Comparison of ENCODE assay signal across 8 cellular contexts in genomic region chr14:52961060-52961639, GRCh38. TPM values are rescaled to one million over a fixed set of nuclear protein-coding genes. Genes with fewer than 3 reads are reported as not detected.
DNase-seq lines count a peak whose midpoint lies in the region; ATAC-seq and TF ChIP-seq lines count a peak whose summit lies in the region.

No MANE protein-coding gene starts in this region.

- no peak overlapping the region for H3K9ac ChIP-seq in OCI-LY3 (ENCODE audit: low read length)

- H3K4me1 ChIP-seq in OCI-LY3 (ENCODE audit: low read length) = 0 out of 2 replicates have a peak, but pooled peaks cover 3% of the 10 kb centered on the region
- H3K4me1 ChIP-seq in gastroesophageal sphincter = peaks cover 0 to 17% (median 5%) of the 10 kb centered on the region in 3 donors
- no peaks in the 10 kb centered on the region for H3K4me1 ChIP-seq in prostate gland (replicated peaks)

- TF ChIP-seq EP300 in gastroesophageal sphincter (IDR thresholded peaks at IDR 0.05) = no peak

- H3K79me2 ChIP-seq in OCI-LY3 (ENCODE audit: low read length) = no peaks in the 10 kb centered on the region

- H3K9me3 ChIP-seq in OCI-LY3 (ENCODE audit: insufficient read depth, low read length) = no peaks in the 10 kb centered on the region
- no peaks in the 10 kb centered on the region for H3K9me3 ChIP-seq in gastroesophageal sphincter
- H3K9me3 ChIP-seq in prostate gland = no peaks in the 10 kb centered on the region

- no peaks in the 10 kb centered on the region for H3K36me3 Mint-ChIP-seq in activated T-cell treated with anti-CD3 and anti-CD28 coated beads, Interleukin-2, amount 50 U/mL, for 72 hours (ENCODE audit: insufficient read depth in 2 of 2)

- TF ChIP-seq POLR2A in gastroesophageal sphincter (IDR thresholded peaks at IDR 0.05) (no peak), prostate gland (IDR thresholded peaks at IDR 0.05) (no peak)

- H3K9me3 Mint-ChIP-seq in activated T-cell treated with anti-CD3 and anti-CD28 coated beads, Interleukin-2, amount 50 U/mL, for 72 hours = no peaks in the 10 kb centered on the region

- no peak overlapping the region for H3K27ac Mint-ChIP-seq in activated T-cell treated with anti-CD3 and anti-CD28 coated beads, Interleukin-2, amount 50 U/mL, for 72 hours

- H3K4me2 ChIP-seq in OCI-LY3 (ENCODE audit: low read length) = peak overlapping the region; percentile 35

- intact Hi-C loops in prostate gland (cut with DNase I) = loop anchor here (2.0 kb wide), 1 partner anchor 138 kb away; no protein-coding TSS in a partner anchor

- H3K4me3 Mint-ChIP-seq in activated T-cell treated with anti-CD3 and anti-CD28 coated beads, Interleukin-2, amount 50 U/mL, for 72 hours = peak overlapping the region; percentile 7 to 15

- peak overlapping the region; percentile 83; the same call in 1 of the 2 replicates for H2AFZ ChIP-seq in OCI-LY3 (ENCODE audit: low read depth, low read length)

- no peaks in the 10 kb centered on the region for H3K27me3 Mint-ChIP-seq in activated T-cell treated with anti-CD3 and anti-CD28 coated beads, Interleukin-2, amount 50 U/mL, for 72 hours (ENCODE audit: low read depth)

- peak; percentile 89 to 91 for ATAC-seq in activated T-cell treated with anti-CD3 and anti-CD28 coated beads, Interleukin-2, amount 50 U/mL, for 72 hours (replicated peaks in 1 of 2)
- peak; percentile 81 for ATAC-seq in gastroesophageal sphincter
- ATAC-seq in HG02678 (IDR thresholded peaks at IDR 0.05; ENCODE audit: unreplicated experiment) = no peak
- ATAC-seq in HG02852 (IDR thresholded peaks at IDR 0.05; ENCODE audit: unreplicated experiment) = no peak

- H3K4me1 Mint-ChIP-seq in activated T-cell treated with anti-CD3 and anti-CD28 coated beads, Interleukin-2, amount 50 U/mL, for 72 hours (ENCODE audit: low read depth) = peaks cover 11% of the 10 kb centered on the region

- DNase-seq in GM03348 (ENCODE audit: low spot score) = peak; percentile 77
- DNase-seq in HK-2 (ENCODE audit: unreplicated experiment) = peak; percentile 40
- peak; percentile 47 to 58 for DNase-seq in activated T-cell treated with anti-CD3 and anti-CD28 coated beads, Interleukin-2, amount 50 U/mL, for 72 hours
- DNase-seq in prostate gland (ENCODE audit: low spot score) = peak; percentile 63

- no peak overlapping the region for H3K27ac ChIP-seq in OCI-LY3 (ENCODE audit: low read length)
- H3K27ac ChIP-seq in gastroesophageal sphincter = peak overlapping the region; percentile 55 to 71 (median 61)
- peak overlapping the region; percentile 20 to 62 for H3K27ac ChIP-seq in prostate gland

- H3K27me3 ChIP-seq in OCI-LY3 (ENCODE audit: low read depth, low read length) = peaks cover 4% of the 10 kb centered on the region; the same call in 1 of the 2 replicates
- H3K27me3 ChIP-seq in gastroesophageal sphincter = no peaks in the 10 kb centered on the region
- no peaks in the 10 kb centered on the region for H3K27me3 ChIP-seq in prostate gland (replicated peaks; ENCODE audit: insufficient read depth)

- TF ChIP-seq CTCF in OCI-LY3 (IDR thresholded peaks at IDR 0.05; ENCODE audit: low read depth, low read length) (peak; percentile 78), gastroesophageal sphincter (IDR thresholded peaks at IDR 0.05) (peak; percentile 60 to 86 (median 77)), prostate gland (IDR thresholded peaks at IDR 0.05) (peak in 3 of 4 experiments; percentile 66 to 78 (median 74))

- H4K20me1 ChIP-seq in OCI-LY3 (ENCODE audit: insufficient read depth, low read length) = no peaks in the 10 kb centered on the region

- H3K36me3 ChIP-seq in OCI-LY3 (replicated peaks; ENCODE audit: low read depth, low read length) = no peaks in the 10 kb centered on the region
- no peaks in the 10 kb centered on the region for H3K36me3 ChIP-seq in gastroesophageal sphincter
- no peaks in the 10 kb centered on the region for H3K36me3 ChIP-seq in prostate gland

- WGBS in gastroesophageal sphincter (ENCODE audit: low coverage in 1 of 2), 2 donors = 20% methylated on average over 3 of the region's 4 CpGs; no CpG with 5 or more reads in 1 of the 2 donors
- WGBS in prostate gland = 72% methylated on average over 4 of the region's 4 CpGs

- 0 out of 2 replicates have a peak overlapping the region, but pooled peaks have one; percentile 8 for H3K4me3 ChIP-seq in OCI-LY3 (ENCODE audit: low read length)
- H3K4me3 ChIP-seq in gastroesophageal sphincter = no peak overlapping the region
- H3K4me3 ChIP-seq in prostate gland = no peak overlapping the region

RNA-seq across cellular contexts. Expression of gene FERMT2, which starts 10.3 kb away (rescaled TPM):
- 10 to 100 TPM; 12.1 to 18.8 TPM for total RNA-seq in activated T-cell treated with anti-CD3 and anti-CD28 coated beads, Interleukin-2, amount 50 U/mL, for 72 hours
- total RNA-seq in gastroesophageal sphincter (100 to 1,000 TPM; 364 to 398 (median 388) TPM), prostate gland (10 to 100 TPM; 38.8 to 62.9 TPM)

Comparison
In these comparisons a context has a peak if more than half of its experiments do, and no peak if none do; other contexts are left out.
1. ATAC-seq: peak in activated T-cell treated with anti-CD3 and anti-CD28 coated beads, Interleukin-2, amount 50 U/mL, for 72 hours (2 of 2) and gastroesophageal sphincter (single experiment); none in HG02678 (single experiment) and HG02852 (single experiment).
2. RNA of gene FERMT2, which starts 10.3 kb away (total RNA-seq): 364 to 398 TPM in gastroesophageal sphincter; 38.8 to 62.9 TPM in prostate gland and 12.1 to 18.8 TPM in activated T-cell treated with anti-CD3 and anti-CD28 coated beads, Interleukin-2, amount 50 U/mL, for 72 hours; every median in the first group is over 4 times any median in the second.
3. Peak in every context shown above with its lines, with median percentiles within 50 percentile points of each other: DNase-seq and CTCF ChIP-seq.